ENCODE assay signal across 21 cellular contexts in the genomic region with DNA sequence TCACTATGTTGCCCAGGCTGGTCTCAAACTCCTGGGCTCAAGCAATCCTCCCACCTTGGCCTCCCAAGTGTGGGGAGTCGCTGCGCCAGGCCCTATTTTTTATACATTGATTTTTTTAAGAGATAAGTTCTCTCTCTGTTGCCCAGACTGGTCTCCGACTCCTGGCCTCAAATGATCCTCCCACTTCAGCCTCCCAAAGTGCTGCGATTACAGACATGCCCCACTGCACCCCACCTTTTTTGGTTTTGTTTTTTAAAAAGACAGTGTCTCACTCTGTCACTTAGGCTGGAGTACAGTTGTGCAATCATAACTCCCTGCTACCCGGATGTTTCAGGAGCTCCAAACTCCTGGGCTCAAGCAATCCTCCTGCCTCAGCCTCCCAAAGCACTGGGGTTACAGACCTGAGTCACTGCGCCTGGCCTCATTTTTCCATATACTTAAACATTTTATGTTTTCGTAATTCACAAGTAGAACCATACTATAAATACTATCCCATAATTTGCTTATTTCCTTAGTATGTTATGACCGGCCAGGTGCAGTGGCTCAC. TPM values are rescaled to one million over a fixed set of nuclear protein-coding genes. Genes with fewer than 3 reads are reported as not detected.
DNase-seq lines count a peak whose midpoint lies in the region; ATAC-seq and TF ChIP-seq lines count a peak whose summit lies in the region.
"Had no signal": no experiment of that assay in that cellular context is flagged by ENCODE, and none has a peak within 500 bp of the region (broad histone marks: within the 10 kb centered on the region; RNA-seq: fewer than 3 reads in every experiment).

No MANE protein-coding gene starts in this region.

- no peak overlapping the region for H3K4me3 ChIP-seq in CD4-positive, CD25-positive, alpha-beta regulatory T cell (ENCODE audit: low read depth, low read length)
- H3K4me3 ChIP-seq in HEK293 (ENCODE audit: low read depth, low read length), result no peak overlapping the region
- no peak overlapping the region for H3K4me3 ChIP-seq in trophoblast cell (ENCODE audit: low read depth, low read length)
- no peak overlapping the region for H3K4me3 ChIP-seq in right atrium auricular region
- H3K4me3 ChIP-seq: GM12878 had no signal

- H2BK120ac ChIP-seq in trophoblast cell (ENCODE audit: insufficient read depth, low read length, poor library complexity), result no peak overlapping the region

- no peak overlapping the region for H3K4me2 ChIP-seq in trophoblast cell (ENCODE audit: low read length)

- H4K12ac ChIP-seq in trophoblast cell (ENCODE audit: low read depth, low read length), result no peak overlapping the region

- H2AFZ ChIP-seq in trophoblast cell (ENCODE audit: insufficient read depth, low read length, poor library complexity), result no peak overlapping the region

- no peaks in the 10 kb centered on the region for H3K27me3 Mint-ChIP-seq in CD4-positive, CD25-positive, alpha-beta regulatory T cell
- H3K27me3 Mint-ChIP-seq in T-helper 17 cell, result no peaks in the 10 kb centered on the region
- H3K27me3 Mint-ChIP-seq: IgD-negative memory B cell had no signal

- no peak overlapping the region for H2BK5ac ChIP-seq in trophoblast cell (ENCODE audit: low read depth, low read length, poor library complexity)

- H3K9me3 Mint-ChIP-seq in CD4-positive, CD25-positive, alpha-beta regulatory T cell, result peaks cover 0 to 1% (median 0%) of the 10 kb centered on the region in 7 donors
- H3K9me3 Mint-ChIP-seq: CD8-positive, alpha-beta T cell; H9; IgD-negative memory B cell had no signal

- H3K4me1 ChIP-seq in CD4-positive, CD25-positive, alpha-beta regulatory T cell (ENCODE audit: control insufficient read depth, insufficient read depth, low read length, poor library complexity, severe bottlenecking), result peaks cover 7% of the 10 kb centered on the region
- H3K4me1 ChIP-seq in HEK293 (ENCODE audit: control insufficient read depth, insufficient read depth, low read length) (no peaks in the 10 kb centered on the region), trophoblast cell (ENCODE audit: control insufficient read depth in 1 of 2, insufficient read depth in 2 of 2, low read length in 2 of 2) (peaks cover 0 to 4% of the 10 kb centered on the region in 2 experiments), right atrium auricular region (peaks cover 0 to 14% of the 10 kb centered on the region in 2 donors)
- H3K4me1 ChIP-seq: BE2C had no signal

- H2AK5ac ChIP-seq in trophoblast cell (ENCODE audit: low read length), result no peak overlapping the region

- no CpG with 5 or more reads among the region's 8 CpGs for WGBS in trophoblast cell (ENCODE audit: extremely low coverage, insufficient coverage, insufficient read length)

- H3K9ac ChIP-seq in trophoblast cell (ENCODE audit: low read length), result no peak overlapping the region

- ATAC-seq in CD4-positive, CD25-positive, alpha-beta regulatory T cell (ENCODE audit: low read depth in 2 of 2), result no peak
- ATAC-seq in T-helper 17 cell, result no peak
- ATAC-seq: CD8-positive, alpha-beta T cell; GM12878 had no signal

- DNase-seq in CD4-positive, CD25-positive, alpha-beta regulatory T cell, result no peak
- DNase-seq in T-helper 17 cell (no peak), trophoblast cell (peak; percentile 14 to 52), right atrium auricular region (ENCODE audit: low spot score) (no peak), anterior cingulate cortex (lab: John Stamatoyannopoulos, UW) (no peak), NCI-H1092 (lab: John Stamatoyannopoulos, UW) (no peak)
- DNase-seq: ACHN; BE2C; C1 segment of cervical spinal cord; Calu3; CD8-positive, alpha-beta T cell; DMS 273 treated with DMSO at 0.1 percent for 48 hours; DMS53; DND-41; EL; H9; KBM-7 had no signal

- H3K79me2 ChIP-seq in trophoblast cell (ENCODE audit: control insufficient read depth, insufficient read depth, low read length, poor library complexity), result peaks cover 8% of the 10 kb centered on the region

- H3K36me3 Mint-ChIP-seq in CD4-positive, CD25-positive, alpha-beta regulatory T cell, result peaks cover 21% of the 10 kb centered on the region
- H3K36me3 Mint-ChIP-seq in T-helper 17 cell (ENCODE audit: low read depth), result peaks cover 5% of the 10 kb centered on the region

- no peak overlapping the region for H4K91ac ChIP-seq in trophoblast cell (ENCODE audit: low read depth, low read length)

- no peak overlapping the region for H4K8ac ChIP-seq in trophoblast cell (ENCODE audit: low read depth, low read length)

- H3K14ac ChIP-seq in trophoblast cell (ENCODE audit: low read length), result no peak overlapping the region

- H3K36me3 ChIP-seq in CD4-positive, CD25-positive, alpha-beta regulatory T cell (ENCODE audit: control insufficient read depth, insufficient read depth, low read length), result peaks cover 28% of the 10 kb centered on the region
- H3K36me3 ChIP-seq in HEK293 (ENCODE audit: control insufficient read depth in 2 of 2, insufficient read depth in 1 of 2, low read length in 2 of 2), result peaks cover 19 to 34% of the 10 kb centered on the region in 2 experiments
- peaks cover 7 to 8% of the 10 kb centered on the region in 2 experiments for H3K36me3 ChIP-seq in trophoblast cell (ENCODE audit: control insufficient read depth in 1 of 2, insufficient read depth in 2 of 2, low read length in 2 of 2)
- H3K36me3 ChIP-seq in right atrium auricular region, result peaks cover 5% of the 10 kb centered on the region

- no peaks in the 10 kb centered on the region for H3K27me3 ChIP-seq in CD4-positive, CD25-positive, alpha-beta regulatory T cell (ENCODE audit: control insufficient read depth, insufficient read depth, low read length)
- no peaks in the 10 kb centered on the region for H3K27me3 ChIP-seq in trophoblast cell (ENCODE audit: insufficient read depth, low read length)
- no peaks in the 10 kb centered on the region for H3K27me3 ChIP-seq in right atrium auricular region
- H3K27me3 ChIP-seq: BE2C had no signal

- CTCF ChIA-PET in HEK293 (lab: Yijun Ruan, JAX), result no interaction called here

- no peak overlapping the region for H2BK12ac ChIP-seq in trophoblast cell (ENCODE audit: low read length)

- H3K4ac ChIP-seq in trophoblast cell (ENCODE audit: low read depth, low read length), result peak overlapping the region; percentile 41

- no peak overlapping the region for H3K18ac ChIP-seq in trophoblast cell (ENCODE audit: low read length)

- H3K9me3 ChIP-seq in CD4-positive, CD25-positive, alpha-beta regulatory T cell (ENCODE audit: control insufficient read depth in 2 of 2, low read length in 2 of 2), result no peaks in the 10 kb centered on the region
- H3K9me3 ChIP-seq in HEK293 (ENCODE audit: control insufficient read depth, insufficient read depth, low read depth, low read length) (no peaks in the 10 kb centered on the region), T-helper 17 cell (ENCODE audit: control insufficient read depth, low read length, poor library complexity, severe bottlenecking) (no peaks in the 10 kb centered on the region), trophoblast cell (ENCODE audit: insufficient read depth, low read depth, low read length) (no peaks in the 10 kb centered on the region), right atrium auricular region (no peaks in the 10 kb centered on the region)
- H3K9me3 ChIP-seq: BE2C had no signal

- peak overlapping the region in 1 of 4 donors; percentile 48 for H3K4me3 Mint-ChIP-seq in CD4-positive, CD25-positive, alpha-beta regulatory T cell
- no peak overlapping the region for H3K4me3 Mint-ChIP-seq in T-helper 17 cell
- H3K4me3 Mint-ChIP-seq: CD8-positive, alpha-beta T cell; H9; IgD-negative memory B cell had no signal

- POLR2A ChIA-PET in HEK293 (lab: Yijun Ruan, JAX), result no interaction called here

- H3K27ac ChIP-seq in CD4-positive, CD25-positive, alpha-beta regulatory T cell (ENCODE audit: insufficient read depth, low read length, poor library complexity, severe bottlenecking), result no peak overlapping the region
- H3K27ac ChIP-seq in HEK293 (ENCODE audit: extremely low read depth, low read depth, low read length) (no peak overlapping the region), trophoblast cell (ENCODE audit: low read depth, low read length) (no peak overlapping the region), right atrium auricular region (no peak overlapping the region)
- H3K27ac ChIP-seq: HL-60 had no signal

- TF ChIP-seq CTCF in HEK293 (tag by site-specific recombination; IDR thresholded peaks at IDR 0.05), result no peak
- TF ChIP-seq CTCF in right atrium auricular region (IDR thresholded peaks at IDR 0.05), result no peak

- peaks cover 28 to 60% (median 41%) of the 10 kb centered on the region in 4 donors for H3K4me1 Mint-ChIP-seq in CD4-positive, CD25-positive, alpha-beta regulatory T cell
- H3K4me1 Mint-ChIP-seq in T-helper 17 cell, result peaks cover 36% of the 10 kb centered on the region

- peak overlapping the region; percentile 32 to 50 (median 49) for H3K27ac Mint-ChIP-seq in CD4-positive, CD25-positive, alpha-beta regulatory T cell
- peak overlapping the region; percentile 84 for H3K27ac Mint-ChIP-seq in T-helper 17 cell
- H3K27ac Mint-ChIP-seq: CD8-positive, alpha-beta T cell had no signal

- H3K79me1 ChIP-seq in trophoblast cell (ENCODE audit: low read length), result no peaks in the 10 kb centered on the region

- H3K23ac ChIP-seq in trophoblast cell (ENCODE audit: low read length), result no peak overlapping the region

TF ChIP-seq in HEK293, 187 proteins besides CTCF, POLR2A, EP300 and RAD21:
- TF ChIP-seq ZNF626 (tag by site-specific recombination; IDR thresholded peaks at IDR 0.05) (no peak), ZNF121 (tag by site-specific recombination; IDR thresholded peaks at IDR 0.05) (0 out of 2 replicates have a peak, but pooled peaks have one; percentile 29)

RNA-seq across cellular contexts. Expression of a gene that starts 16.8 kb away (rescaled TPM):
- 172 TPM for total RNA-seq in CD4-positive, CD25-positive, alpha-beta regulatory T cell
- polyA plus RNA-seq in CD4-positive, CD25-positive, alpha-beta regulatory T cell, result 10 to 100 TPM; 25.3 to 29.3 (median 27.0) TPM
- total RNA-seq in T-helper 17 cell (100 to 1,000 TPM; 170 to 181 TPM), right atrium auricular region (100 to 1,000 TPM; 130 to 145 TPM)
- 91.2 and 91.6 TPM in 2 replicates for polyA plus RNA-seq in trophoblast cell (2013)

Comparison
In these comparisons a context has a peak if more than half of its experiments do, and no peak if none do; other contexts are left out.
1. DNase-seq: peak in trophoblast cell (2 of 2); none in CD4-positive, CD25-positive, alpha-beta regulatory T cell (0 of 3), T-helper 17 cell (0 of 3), right atrium auricular region (single experiment), anterior cingulate cortex (0 of 58) and NCI-H1092 (single experiment).